Comparison of ENCODE assay signal across 20 cellular contexts in the genomic region with DNA sequence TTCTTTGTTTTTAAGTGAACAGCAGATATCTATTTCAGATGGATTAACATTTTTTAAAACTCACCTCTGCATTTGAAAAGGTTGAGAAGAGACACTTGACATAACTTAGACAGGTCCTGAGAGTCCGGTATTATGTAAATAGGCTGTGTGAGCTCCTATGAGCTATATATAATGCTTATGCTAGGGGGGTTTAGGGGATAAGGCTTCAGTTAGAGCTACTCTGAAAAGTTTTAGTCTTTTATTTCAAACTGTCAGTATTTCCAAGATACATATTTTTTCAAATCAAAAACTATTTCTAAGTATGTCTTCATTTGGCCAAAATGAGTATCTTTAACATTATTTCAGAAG. TPM values are rescaled to one million over a fixed set of nuclear protein-coding genes. Genes with fewer than 3 reads are reported as not detected.
DNase-seq lines count a peak whose midpoint lies in the region; ATAC-seq and TF ChIP-seq lines count a peak whose summit lies in the region.
"Had no signal": no experiment of that assay in that cellular context is flagged by ENCODE, and none has a peak within 500 bp of the region (broad histone marks: within the 10 kb centered on the region; RNA-seq: fewer than 3 reads in every experiment).

No MANE protein-coding gene starts in this region.

- H3K4me2 ChIP-seq in MM.1S (ENCODE audit: low read depth, low read length) = no peak overlapping the region

- no peak overlapping the region for H2AFZ ChIP-seq in MM.1S (ENCODE audit: low read length)
- H2AFZ ChIP-seq: GM23248 had no signal

- H3K27me3 ChIP-seq in heart right ventricle = no peaks in the 10 kb centered on the region
- no peaks in the 10 kb centered on the region for H3K27me3 ChIP-seq in right cardiac atrium (ENCODE audit: control insufficient read depth, insufficient read depth)
- H3K27me3 ChIP-seq in aorta (ENCODE audit: control insufficient read depth in 1 of 2, insufficient read depth in 2 of 2, low read length in 1 of 2) = no peaks in the 10 kb centered on the region
- no peaks in the 10 kb centered on the region for H3K27me3 ChIP-seq in MM.1S (replicated peaks; ENCODE audit: insufficient read depth, low read length)

- H3K4me3 ChIP-seq in heart right ventricle = no peak overlapping the region
- no peak overlapping the region for H3K4me3 ChIP-seq in right cardiac atrium (ENCODE audit: low read length)
- no peak overlapping the region for H3K4me3 ChIP-seq in aorta (ENCODE audit: low read length in 2 of 2)
- no peak overlapping the region for H3K4me3 ChIP-seq in MM.1S (ENCODE audit: low read length)
- H3K4me3 ChIP-seq: GM23248, SK-N-MC had no signal

- no peaks in the 10 kb centered on the region for H3K9me2 ChIP-seq in MM.1S (replicated peaks; ENCODE audit: insufficient read depth, low read length)

- H3K36me3 ChIP-seq in heart right ventricle (no peaks in the 10 kb centered on the region), aorta (ENCODE audit: control insufficient read depth in 1 of 2, insufficient read depth in 2 of 2, low read length in 1 of 2) (no peaks in the 10 kb centered on the region), MM.1S (replicated peaks; ENCODE audit: insufficient read depth, low read length) (no peaks in the 10 kb centered on the region)

- H4K20me1 ChIP-seq in MM.1S (ENCODE audit: insufficient read depth, low read length) = no peaks in the 10 kb centered on the region

- intact Hi-C loops in heart right ventricle (cut with DNase I) (no loop called here), cardiac septum (cut with DNase I) (no loop called here), right cardiac atrium (cut with DNase I) (no loop called here), aorta (cut with DNase I) (no loop called here)

- peak overlapping the region; percentile 94 for H3K27ac Mint-ChIP-seq in chondrocyte (ENCODE audit: unreplicated experiment)
- H3K27ac Mint-ChIP-seq: B cell, H9 had no signal

- no peak for TF ChIP-seq CTCF in heart right ventricle (IDR thresholded peaks at IDR 0.05)
- no peak for TF ChIP-seq CTCF in chondrocyte (IDR thresholded peaks at IDR 0.05)
- no peak for TF ChIP-seq CTCF in MM.1S (IDR thresholded peaks at IDR 0.05; ENCODE audit: low read length)

- H3K4me1 Mint-ChIP-seq in chondrocyte (ENCODE audit: low read depth) = peaks cover 39% of the 10 kb centered on the region
- H3K4me1 Mint-ChIP-seq: B cell, H9 had no signal

- ATAC-seq in heart right ventricle = peak in 2 of 8 donors; percentile 57 to 67
- no peak for ATAC-seq in right cardiac atrium
- no peak for ATAC-seq in aorta (ENCODE audit: low FRiP score)

- no peak for DNase-seq in heart right ventricle
- no peak for DNase-seq in cardiac septum (ENCODE audit: low spot score)
- DNase-seq in chondrocyte (ENCODE audit: low spot score) = no peak
- no peak for DNase-seq in right cardiac atrium
- no peak for DNase-seq in aorta
- DNase-seq in MM.1S = no peak
- DNase-seq in NCI-H345 treated with DMSO at 0.1 percent for 48 hours (lab: John Stamatoyannopoulos, UW; ENCODE audit: unreplicated experiment) = no peak
- DNase-seq in NCI-H446 (lab: John Stamatoyannopoulos, UW) = no peak
- DNase-seq: GM23248; H9; NCI-H1092 treated with DMSO at 0.1 percent for 48 hours; NCI-H1436 treated with DMSO at 0.1 percent for 48 hours; NCI-H1930; NCI-H510A treated with DMSO at 0.1 percent for 48 hours; NCI-H774; NK-92 treated with Interleukin-12 subunit alpha and Interleukin-12 subunit beta, amount 100 ng/mL, for 24 hours; SHP77 had no signal

- H3K36me3 Mint-ChIP-seq in chondrocyte (ENCODE audit: low read depth) = peaks cover 17% of the 10 kb centered on the region
- H3K36me3 Mint-ChIP-seq: CD14-positive monocyte had no signal

- no peaks in the 10 kb centered on the region for H3F3A ChIP-seq in MM.1S (ENCODE audit: insufficient read depth, low read length)

- H3K9ac ChIP-seq in MM.1S (ENCODE audit: low read length) = no peak overlapping the region
- H3K9ac ChIP-seq: GM23248 had no signal

- peak overlapping the region in 6 of 10 donors; percentile 3 to 70 (median 46) for H3K27ac ChIP-seq in heart right ventricle
- peak overlapping the region; percentile 17 for H3K27ac ChIP-seq in right cardiac atrium (ENCODE audit: low read length)
- peak overlapping the region; percentile 50 to 51 for H3K27ac ChIP-seq in aorta (ENCODE audit: low read depth in 1 of 2, low read length in 2 of 2)
- H3K27ac ChIP-seq in MM.1S (ENCODE audit: low read length) = no peak overlapping the region
- H3K27ac ChIP-seq: SK-N-MC had no signal

- 57 to 76% methylated on average over 1 of the region's 1 CpG for WGBS in heart right ventricle, 2 donors
- WGBS in right cardiac atrium = 58% methylated on average over 1 of the region's 1 CpG
- WGBS in aorta, 2 donors = 35 to 51% methylated on average over 1 of the region's 1 CpG

- no peak overlapping the region for H3K4me3 Mint-ChIP-seq in chondrocyte (ENCODE audit: unreplicated experiment)
- H3K4me3 Mint-ChIP-seq: B cell, CD14-positive monocyte, H9 had no signal

- H3K4me1 ChIP-seq in heart right ventricle (peaks cover 0 to 26% (median 18%) of the 10 kb centered on the region in 9 donors), right cardiac atrium (ENCODE audit: control insufficient read depth, insufficient read depth, low read length) (peaks cover 2% of the 10 kb centered on the region), aorta (ENCODE audit: control insufficient read depth in 1 of 2, insufficient read depth in 2 of 2, low read length in 2 of 2) (peaks cover 3% of the 10 kb centered on the region in 2 donors), MM.1S (ENCODE audit: low read length) (no peaks in the 10 kb centered on the region)

- no peaks in the 10 kb centered on the region for H3K27me3 Mint-ChIP-seq in chondrocyte (ENCODE audit: low read depth)

- H3K79me2 ChIP-seq in MM.1S (ENCODE audit: low read length) = no peaks in the 10 kb centered on the region

- peaks cover 3% of the 10 kb centered on the region for H3K9me3 Mint-ChIP-seq in chondrocyte (ENCODE audit: low read depth)
- H3K9me3 Mint-ChIP-seq: H9 had no signal

- H3K9me3 ChIP-seq in heart right ventricle (no peaks in the 10 kb centered on the region), right cardiac atrium (ENCODE audit: control insufficient read depth, low read length) (no peaks in the 10 kb centered on the region), aorta (ENCODE audit: control insufficient read depth, low read length) (no peaks in the 10 kb centered on the region), MM.1S (replicated peaks; ENCODE audit: insufficient read depth, low read length) (no peaks in the 10 kb centered on the region)

RNA-seq across cellular contexts. Expression of a gene that starts 16.9 kb away (rescaled TPM):
- total RNA-seq in heart right ventricle (1 to 10 TPM; 1.3 to 4.9 (median 2.2) TPM), cardiac septum (3.3 TPM), chondrocyte (35.3 to 61.8 TPM (median 35.6 TPM) in 3 replicates), right cardiac atrium (1 to 10 TPM; 2.6 to 6.6 (median 3.6) TPM), aorta (10 to 100 TPM in 1 of 2 donors, 1 to 10 TPM in 1; 8.7 to 18.6 TPM)
- polyA plus RNA-seq in heart right ventricle (1 to 10 TPM; 1.2 to 2.6 TPM), right cardiac atrium (2.4 TPM), aorta (1 to 10 TPM; 4.4 to 5.6 TPM)
- polyA plus RNA-seq: CD14-positive monocyte had no signal
